In genomic region chr13:93038187-93038586, GRCh38 we compare ENCODE assay signal across 8 cellular contexts.
"Had no signal": no experiment of that assay in that cellular context is flagged by ENCODE, and none has a peak within 500 bp of the region (broad histone marks: within the 10 kb centered on the region; RNA-seq: fewer than 3 reads in every experiment).

No MANE protein-coding gene starts in this region.

- H3K9ac ChIP-seq: KMS-11 had no signal

- H3K4me2 ChIP-seq: GM23338, KMS-11 had no signal

- FAIRE-seq: H1, H54, HTR-8/SVneo had no signal

- ATAC-seq: GM23338 had no signal

- H3K4me3 ChIP-seq: GM23338 had no signal

- H3K27ac Mint-ChIP-seq: GM23338, H9 had no signal

- H3K4me3 Mint-ChIP-seq: GM23338, H9 had no signal

- DNase-seq: H9, HCEC 1CT, KBM-7 had no signal

- H3K27ac ChIP-seq: KMS-11 had no signal

- H2AFZ ChIP-seq: GM23338 had no signal
